ENCODE assay signal across 11 cellular contexts in genomic region chr16:11794447-11794846, GRCh38. TPM values are rescaled to one million over a fixed set of nuclear protein-coding genes. Genes with fewer than 3 reads are reported as not detected.
DNase-seq lines count a peak whose midpoint lies in the region; ATAC-seq and TF ChIP-seq lines count a peak whose summit lies in the region.
"Had no signal": no experiment of that assay in that cellular context is flagged by ENCODE, and none has a peak within 500 bp of the region (broad histone marks: within the 10 kb centered on the region; RNA-seq: fewer than 3 reads in every experiment).

No MANE protein-coding gene starts in this region.

- H3K27me3 Mint-ChIP-seq in endodermal cell (ENCODE audit: insufficient read depth): no peaks in the 10 kb centered on the region

- H3K4me1 ChIP-seq in GM23248 (ENCODE audit: insufficient read depth) (peaks cover 42% of the 10 kb centered on the region), SJSA1 (replicated peaks) (peaks cover 66% of the 10 kb centered on the region), endodermal cell (ENCODE audit: control insufficient read depth, insufficient read depth, low read length) (peaks cover 26% of the 10 kb centered on the region), prostate gland (replicated peaks) (peaks cover 30% of the 10 kb centered on the region), left lung (peaks cover 28 to 78% of the 10 kb centered on the region in 2 donors)

- peak overlapping the region; percentile 98; the same call in 1 of the 2 replicates for H3K9ac ChIP-seq in GM23248
- no peak overlapping the region for H3K9ac ChIP-seq in endodermal cell (ENCODE audit: extremely low read depth, low read length, poor library complexity, severe bottlenecking)

- H2AFZ ChIP-seq in GM23248: no peak overlapping the region

- TF ChIP-seq CTCF in endodermal cell (conservative IDR thresholded peaks at IDR 0.05) (no peak), prostate gland (IDR thresholded peaks at IDR 0.05) (no peak), left lung (IDR thresholded peaks at IDR 0.05) (no peak)

- no peak overlapping the region for H3K4me3 Mint-ChIP-seq in endodermal cell

- peaks cover 41% of the 10 kb centered on the region for H3F3A ChIP-seq in GM23248 (ENCODE audit: insufficient read depth)

- ATAC-seq in left lung (no peak), GM19023 (IDR thresholded peaks at IDR 0.05; ENCODE audit: unreplicated experiment) (no peak)

- no peaks in the 10 kb centered on the region; the same call in 1 of the 2 replicates for H3K9me2 ChIP-seq in GM23248 (ENCODE audit: insufficient read depth)

- peak overlapping the region; percentile 86 for H3K4me2 ChIP-seq in GM23248 (ENCODE audit: unreplicated experiment)

- peaks cover 26% of the 10 kb centered on the region for H3K36me3 Mint-ChIP-seq in endodermal cell (ENCODE audit: low read depth)

- no peak for TF ChIP-seq POLR2A in prostate gland (IDR thresholded peaks at IDR 0.05)

- H3K27me3 ChIP-seq in GM23248 (replicated peaks; ENCODE audit: insufficient read depth) (no peaks in the 10 kb centered on the region), SJSA1 (replicated peaks) (no peaks in the 10 kb centered on the region), endodermal cell (ENCODE audit: control insufficient read depth, insufficient read depth, low read length, poor library complexity, severe bottlenecking) (no peaks in the 10 kb centered on the region), prostate gland (replicated peaks; ENCODE audit: insufficient read depth) (no peaks in the 10 kb centered on the region), left lung (no peaks in the 10 kb centered on the region)

- 0 out of 2 replicates have a peak, but pooled peaks cover 22% of the 10 kb centered on the region for H4K20me1 ChIP-seq in GM23248 (ENCODE audit: insufficient read depth)

- H3K36me3 ChIP-seq in GM23248 (ENCODE audit: low read depth) (peaks cover 4% of the 10 kb centered on the region; the same call in 1 of the 2 replicates), SJSA1 (peaks cover 66% of the 10 kb centered on the region), endodermal cell (ENCODE audit: control insufficient read depth, insufficient read depth, low read length) (peaks cover 35% of the 10 kb centered on the region), prostate gland (no peaks in the 10 kb centered on the region), left lung (peaks cover 0 to 4% of the 10 kb centered on the region in 2 donors)

- peak overlapping the region; percentile 90 for H3K27ac ChIP-seq in GM23248
- H3K27ac ChIP-seq in SJSA1: peak overlapping the region; percentile 8; the same call in 1 of the 2 replicates
- H3K27ac ChIP-seq in endodermal cell (ENCODE audit: low read depth, low read length): no peak overlapping the region
- H3K27ac ChIP-seq in prostate gland: peak overlapping the region; percentile 70 to 98
- H3K27ac ChIP-seq in left lung: peak overlapping the region in 1 of 2 donors; percentile 94

- intact Hi-C loops in prostate gland (cut with DNase I): loop anchor here (10.0 kb wide), 1 partner anchor 130 kb away; the partner anchor contains the start of gene SNN
- intact Hi-C loops in left lung (cut with DNase I): no loop called here

- H3K9me3 ChIP-seq in GM23248 (ENCODE audit: low read depth) (no peaks in the 10 kb centered on the region), SJSA1 (replicated peaks) (no peaks in the 10 kb centered on the region), endodermal cell (ENCODE audit: control insufficient read depth, low read length) (no peaks in the 10 kb centered on the region), prostate gland (no peaks in the 10 kb centered on the region), left lung (no peaks in the 10 kb centered on the region)

- in situ Hi-C loops in GM23248 (cut with MboI): no loop called here

- DNase-seq in GM23248 (no peak), SJSA1 (ENCODE audit: low read depth in 1 of 2, low spot score in 2 of 2) (no peak), endodermal cell (no peak), prostate gland (ENCODE audit: low spot score) (no peak), NCI-H82 treated with DMSO at 0.1 percent for 48 hours (lab: John Stamatoyannopoulos, UW; ENCODE audit: unreplicated experiment) (no peak), left lung (no peak)
- DNase-seq: activated CD8-positive, alpha-beta memory T cell treated with anti-CD3 and anti-CD28 coated beads, Interleukin-2, amount 50 U/mL, for 4 hours; GDM1; NCI-H1930; SIG-M5 had no signal

- WGBS in GM23248 (ENCODE audit: low coverage in 1 of 2, low lambda C conversion rate in 2 of 2, missing lambda C conversion rate in 2 of 2), 2 experiments: 26 to 43% methylated on average over 2 of the region's 2 CpGs
- 82 to 88% methylated on average over 1 to 2 of the region's 2 CpGs for WGBS in endodermal cell (ENCODE audit: insufficient coverage in 1 of 2, insufficient read length in 1 of 2), 2 experiments
- WGBS in prostate gland: 20% methylated on average over 2 of the region's 2 CpGs

- H3K4me1 Mint-ChIP-seq in endodermal cell: peaks cover 44% of the 10 kb centered on the region

- H3K4me3 ChIP-seq in GM23248 (peak overlapping the region; percentile 85; the same call in 1 of the 2 replicates), SJSA1 (no peak overlapping the region), endodermal cell (ENCODE audit: low read length) (no peak overlapping the region), prostate gland (no peak overlapping the region), left lung (no peak overlapping the region)

- H3K9me3 Mint-ChIP-seq in endodermal cell: peaks cover 5% of the 10 kb centered on the region

- H3K79me2 ChIP-seq in GM23248 (ENCODE audit: insufficient read depth): peaks cover 90% of the 10 kb centered on the region

- peak overlapping the region; percentile 1 for H3K27ac Mint-ChIP-seq in endodermal cell

RNA-seq across cellular contexts. Expression of gene ZC3H7A, which starts 2.6 kb away (rescaled TPM):
- total RNA-seq in GM23248 (2014; rRNA removed; shearing (Covaris generic)): 30.7 and 33.6 TPM in 2 replicates
- 48.0 and 49.7 TPM in 2 replicates for polyA plus RNA-seq in GM23248 (2016; fragmentation: Nextera tagmentation; extraction: Ambion mirVana)
- total RNA-seq in SJSA1 (2014; rRNA removed; shearing (Covaris generic)): 47.4 and 60.9 TPM in 2 replicates
- total RNA-seq in endodermal cell (10 to 100 TPM; 37.7 to 38.5 TPM), prostate gland (10 to 100 TPM; 48.9 to 56.4 TPM), left lung (10 to 100 TPM; 48.3 to 48.9 TPM)
- 49.7 TPM for polyA plus RNA-seq in endodermal cell (2013, experiment 1 of 2)
- polyA plus RNA-seq in endodermal cell (2013, experiment 2 of 2): 47.6 TPM

RNA-seq across cellular contexts. Expression of gene TXNDC11, which starts 51.8 kb away (rescaled TPM):
- total RNA-seq in GM23248 (2014; rRNA removed; shearing (Covaris generic)): 24.5 and 28.6 TPM in 2 replicates
- 24.4 and 25.9 TPM in 2 replicates for polyA plus RNA-seq in GM23248 (2016; fragmentation: Nextera tagmentation; extraction: Ambion mirVana)
- 22.1 and 29.7 TPM in 2 replicates for total RNA-seq in SJSA1 (2014; rRNA removed; shearing (Covaris generic))
- total RNA-seq in endodermal cell: 10 to 100 TPM; 16.4 to 20.8 TPM
- 13.2 TPM for polyA plus RNA-seq in endodermal cell (2013, experiment 1 of 2)
- polyA plus RNA-seq in endodermal cell (2013, experiment 2 of 2): 13.6 TPM
- total RNA-seq in prostate gland: 10 to 100 TPM; 75.0 to 96.9 TPM
- 10 to 100 TPM; 71.2 to 76.8 TPM for total RNA-seq in left lung

RNA-seq across cellular contexts. Expression of gene RSL1D1, which starts 56.9 kb away (rescaled TPM):
- total RNA-seq in GM23248 (2014; rRNA removed; shearing (Covaris generic)): 150 and 213 TPM in 2 replicates
- 240 and 274 TPM in 2 replicates for polyA plus RNA-seq in GM23248 (2016; fragmentation: Nextera tagmentation; extraction: Ambion mirVana)
- total RNA-seq in SJSA1 (2014; rRNA removed; shearing (Covaris generic)): 120 and 204 TPM in 2 replicates
- total RNA-seq in endodermal cell (100 to 1,000 TPM; 148 to 162 TPM), prostate gland (100 to 1,000 TPM; 100 to 132 TPM), left lung (100 to 1,000 TPM in 1 of 2 donors, 10 to 100 TPM in 1; 88.3 to 102 TPM)
- polyA plus RNA-seq in endodermal cell (2013, experiment 1 of 2): 159 TPM
- polyA plus RNA-seq in endodermal cell (2013, experiment 2 of 2): 146 TPM
